Comparison of ENCODE assay signal across 8 cellular contexts in genomic region chr1:167819849-167820683, GRCh38.
DNase-seq lines count a peak whose midpoint lies in the region; ATAC-seq lines count a peak whose summit lies in the region.

No MANE protein-coding gene starts in this region.

- H3K4me3 ChIP-seq in GM23248 (peak overlapping the region; percentile 30), adipocyte (ENCODE audit: low read length) (peak overlapping the region; percentile 65)

- peaks cover 22% of the 10 kb centered on the region for H3F3A ChIP-seq in GM23248 (ENCODE audit: insufficient read depth)

- H2AFZ ChIP-seq in GM23248 = peak overlapping the region; percentile 30; the same call in 1 of the 2 replicates

- H3K36me3 ChIP-seq in GM23248 (ENCODE audit: low read depth) = no peaks in the 10 kb centered on the region
- no peaks in the 10 kb centered on the region for H3K36me3 ChIP-seq in adipocyte (ENCODE audit: control insufficient read depth, insufficient read depth, low read length, severe bottlenecking)

- peak overlapping the region; percentile 23 for H3K4me2 ChIP-seq in GM23248 (ENCODE audit: unreplicated experiment)

- no peaks in the 10 kb centered on the region for H3K79me2 ChIP-seq in GM23248 (ENCODE audit: insufficient read depth)

- no peaks in the 10 kb centered on the region for H3K9me2 ChIP-seq in GM23248 (ENCODE audit: insufficient read depth)

- in situ Hi-C loops in Caki2 (cut with HindIII; ENCODE audit: low pct_unique_long_range_greater_than_20kb, low sequenced_read_pairs) = no loop called here
- in situ Hi-C loops in GM23248 (cut with MboI) = no loop called here

- ATAC-seq in Right ventricle myocardium superior (ENCODE audit: poor library complexity) (peak; percentile 98), HG02970 (IDR thresholded peaks at IDR 0.05; ENCODE audit: low FRiP score, unreplicated experiment) (no peak)

- DNase-seq in Caki2 (ENCODE audit: low read depth) (peak; percentile 94), GM23248 (peak; percentile 94), NCI-H526 (lab: John Stamatoyannopoulos, UW) (peak; percentile 82 to 92), adipocyte (ENCODE audit: low read depth) (peak; percentile 83), Right ventricle myocardium superior (peak; percentile 88), nucleus accumbens (lab: John Stamatoyannopoulos, UW) (peak in 33 of 56 donors; percentile 2 to 69 (median 18)), cerebellar cortex (ENCODE audit: low spot score) (no peak)

- no peaks in the 10 kb centered on the region for H4K20me1 ChIP-seq in GM23248 (ENCODE audit: insufficient read depth)

- H3K4me1 ChIP-seq in GM23248 (ENCODE audit: insufficient read depth) (peaks cover 31% of the 10 kb centered on the region), adipocyte (ENCODE audit: control insufficient read depth, insufficient read depth, low read length) (peaks cover 18% of the 10 kb centered on the region)

- H3K9me3 ChIP-seq in GM23248 (ENCODE audit: low read depth) = no peaks in the 10 kb centered on the region
- H3K9me3 ChIP-seq in adipocyte (ENCODE audit: control insufficient read depth, low read length) = peaks cover 9% of the 10 kb centered on the region

- peak overlapping the region; percentile 67 for H3K9ac ChIP-seq in GM23248
- peak overlapping the region; percentile 65 for H3K9ac ChIP-seq in adipocyte (ENCODE audit: low read length)

- H3K27ac ChIP-seq in GM23248 = peak overlapping the region; percentile 95

- intact Hi-C loops in Right ventricle myocardium superior (cut with DNase I) = no loop called here

- WGBS in GM23248 (ENCODE audit: low coverage in 1 of 2, low lambda C conversion rate in 2 of 2, missing lambda C conversion rate in 2 of 2), 2 experiments = 6% methylated on average over 34 to 35 of the region's 35 CpGs

- H3K27me3 ChIP-seq in GM23248 (replicated peaks; ENCODE audit: insufficient read depth) = no peaks in the 10 kb centered on the region
- no peaks in the 10 kb centered on the region for H3K27me3 ChIP-seq in adipocyte (replicated peaks; ENCODE audit: control insufficient read depth, insufficient read depth, low read length)
